In genomic region chr10:13099666-13100348, GRCh38 we compare ENCODE assay signal across 1 cellular context.
TF ChIP-seq lines count a peak whose summit lies in the region.

TSS of gene OPTN (plus strand) at chr10:13100163. CDS start at chr10:13109123, 8,960 bp downstream.

TF ChIP-seq in GM12878, 131 proteins besides CTCF, POLR2A, EP300 and RAD21 (continued from another document):
- TF ChIP-seq TCF3 (IDR thresholded peaks at IDR 0.05; ENCODE audit: borderline replicate concordance, insufficient read depth, low read depth, low read length) (0 out of 2 replicates have a peak, but pooled peaks have one; percentile 8), WRNIP1 (IDR thresholded peaks at IDR 0.05; ENCODE audit: borderline replicate concordance, low read depth, low read length) (no peak), BACH1 (IDR thresholded peaks at IDR 0.05; ENCODE audit: borderline replicate concordance) (peak; percentile 66; the same call in 1 of the 2 replicates), GATAD2B (conservative IDR thresholded peaks at IDR 0.05; ENCODE audit: low read depth) (0 out of 2 replicates have a peak, but pooled peaks have one; percentile 67), LARP7 (IDR thresholded peaks at IDR 0.05) (peak; percentile 74; the same call in 1 of the 2 replicates), ZNF622 (IDR thresholded peaks at IDR 0.05) (no peak), JUNB (IDR thresholded peaks at IDR 0.05) (no peak), SMC3 (IDR thresholded peaks at IDR 0.05; ENCODE audit: borderline replicate concordance, low read length) (0 out of 2 replicates have a peak, but pooled peaks have one; percentile 17), NR2F1 (conservative IDR thresholded peaks at IDR 0.05) (peak; percentile 61), BCLAF1 (IDR thresholded peaks at IDR 0.05) (no peak), ATF3 (IDR thresholded peaks at IDR 0.05; ENCODE audit: borderline replicate concordance, extremely low read depth, low read depth, low read length) (no peak), RAD51 (IDR thresholded peaks at IDR 0.05) (no peak), ZNF384 (IDR thresholded peaks at IDR 0.05; ENCODE audit: borderline replicate concordance, low read depth, low read length) (0 out of 2 replicates have a peak, but pooled peaks have one; percentile 2), ZNF274 (IDR thresholded peaks at IDR 0.05; ENCODE audit: insufficient read depth, insufficient read length) (no peak), HSF1 (IDR thresholded peaks at IDR 0.05; ENCODE audit: low read depth, low read length) (no peak), RFX5 (IDR thresholded peaks at IDR 0.05; ENCODE audit: low read depth, low read length) (no peak), RB1 (IDR thresholded peaks at IDR 0.05; ENCODE audit: borderline replicate concordance) (peak; percentile 20; the same call in 1 of the 2 replicates), ATF7 (IDR thresholded peaks at IDR 0.05; ENCODE audit: low read depth) (no peak), USF1 (IDR thresholded peaks at IDR 0.05; ENCODE audit: borderline replicate concordance, extremely low read length, insufficient read depth, low read depth, low read length) (peak; percentile 25), RELA (IDR thresholded peaks at IDR 0.05; ENCODE audit: borderline replicate concordance, partially characterized antibody) (peak; percentile 23), TCF12 (IDR thresholded peaks at IDR 0.05; ENCODE audit: low read depth, low read length) (0 out of 2 replicates have a peak, but pooled peaks have one; percentile 14), MYC (IDR thresholded peaks at IDR 0.05; ENCODE audit: insufficient read depth, insufficient read length, insufficient replicate concordance, low read length, severe bottlenecking) (no peak), BCL3 (IDR thresholded peaks at IDR 0.05; ENCODE audit: borderline replicate concordance, insufficient read depth, low read depth, low read length, poor library complexity, severe bottlenecking) (peak; percentile 15), YY1 (IDR thresholded peaks at IDR 0.05; ENCODE audit: low read depth, low read length) (no peak; the same call in 1 of the 2 replicates), IKZF2 (IDR thresholded peaks at IDR 0.05) (peak in 1 of 2 experiments; percentile 48; a peak in 1 of 4 replicates), ESRRA (IDR thresholded peaks at IDR 0.05; ENCODE audit: low read length) (no peak), IKZF1 (conservative IDR thresholded peaks at IDR 0.05) (peak; percentile 67), STAT1 (conservative IDR thresholded peaks at IDR 0.05) (no peak), ZNF592 (IDR thresholded peaks at IDR 0.05) (0 out of 2 replicates have a peak, but pooled peaks have one; percentile 36), ETV6 (conservative IDR thresholded peaks at IDR 0.05 in 1 of 2, IDR thresholded peaks at IDR 0.05 in 1 of 2; ENCODE audit: borderline replicate concordance in 1 of 2, low read depth in 1 of 2) (no peak), ZNF207 (IDR thresholded peaks at IDR 0.05; ENCODE audit: borderline replicate concordance) (0 out of 2 replicates have a peak, but pooled peaks have one; percentile 20), NFYA (IDR thresholded peaks at IDR 0.05; ENCODE audit: borderline replicate concordance, low read depth, low read length) (no peak), EED (IDR thresholded peaks at IDR 0.05; ENCODE audit: low read depth) (peak; percentile 21; the same call in 1 of the 2 replicates), RUNX3 (IDR thresholded peaks at IDR 0.05; ENCODE audit: low read length) (peak; percentile 52; the same call in 1 of the 2 replicates), YBX1 (IDR thresholded peaks at IDR 0.05) (no peak), SMARCA5 (IDR thresholded peaks at IDR 0.05) (peak; percentile 52)
